8 cellular contexts compared by ENCODE assay signal in the genomic region with DNA sequence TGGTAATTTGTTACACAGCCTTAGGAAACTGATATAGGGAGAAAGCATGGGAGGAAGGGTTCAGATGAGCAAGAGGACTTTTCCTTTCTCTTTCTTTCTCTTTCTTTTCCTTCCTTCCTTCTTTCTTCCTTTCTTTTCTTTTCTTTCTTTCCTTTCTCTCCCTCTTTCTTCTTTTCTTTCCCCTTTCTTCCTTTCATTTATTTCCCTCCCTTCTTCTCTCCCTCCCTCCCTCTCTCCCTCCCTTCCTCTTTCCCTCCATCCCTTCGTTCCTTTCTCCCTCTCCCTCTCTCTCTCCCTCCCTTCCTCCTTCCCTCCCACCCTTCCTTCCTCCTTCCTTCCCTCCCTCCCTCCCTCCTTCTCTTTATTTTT.
"Had no signal": no experiment of that assay in that cellular context is flagged by ENCODE, and none has a peak within 500 bp of the region (broad histone marks: within the 10 kb centered on the region; RNA-seq: fewer than 3 reads in every experiment).

No MANE protein-coding gene starts in this region.

- FAIRE-seq: G401.6, GM12878, GM12891, GM12892, GM18507, GM19239 had no signal

- ATAC-seq: GM12878 had no signal

- DNase-seq: GDM1, GF-D8 had no signal

- H3K4me3 ChIP-seq: GM12878 had no signal
